ENCODE assay signal across 22 cellular contexts in genomic region chr7:111429781-111430180, GRCh38.
DNase-seq lines count a peak whose midpoint lies in the region; ATAC-seq, FAIRE-seq and TF ChIP-seq lines count a peak whose summit lies in the region.
"Had no signal": no experiment of that assay in that cellular context is flagged by ENCODE, and none has a peak within 500 bp of the region (broad histone marks: within the 10 kb centered on the region; RNA-seq: fewer than 3 reads in every experiment).

No MANE protein-coding gene starts in this region.

- H3K4me1 Mint-ChIP-seq in activated CD4-positive, alpha-beta T cell treated with anti-CD3 and anti-CD28 coated beads, Interleukin-2, amount 10 ng/mL, durations not matched to agents 7 days and 5 days: no peaks in the 10 kb centered on the region
- H3K4me1 Mint-ChIP-seq: CD8-positive, alpha-beta memory T cell had no signal

- no peak for TF ChIP-seq POLR2A in H54 (IDR thresholded peaks at IDR 0.05; ENCODE audit: low read depth, low read length)

- ATAC-seq in HG03457 (IDR thresholded peaks at IDR 0.05; ENCODE audit: unreplicated experiment) (no peak), HG02852 (IDR thresholded peaks at IDR 0.05; ENCODE audit: unreplicated experiment) (no peak)

- no peaks in the 10 kb centered on the region for H3K36me3 Mint-ChIP-seq in activated CD4-positive, alpha-beta T cell treated with anti-CD3 and anti-CD28 coated beads, Interleukin-2, amount 10 ng/mL, durations not matched to agents 7 days and 5 days (ENCODE audit: low read depth)

- peaks cover 3% of the 10 kb centered on the region for H3K9me3 Mint-ChIP-seq in activated CD4-positive, alpha-beta T cell treated with anti-CD3 and anti-CD28 coated beads, Interleukin-2, amount 10 ng/mL, durations not matched to agents 7 days and 5 days

- FAIRE-seq in H54 (lab: Jason Lieb, UNC): peak; percentile 23
- FAIRE-seq: GM19239, HTR-8/SVneo had no signal

- DNase-seq in H54 (ENCODE audit: insufficient read length, low spot score) (no peak), amniotic epithelial cell (ENCODE audit: low read depth) (peak; percentile 6), fibroblast of peridontal ligament (ENCODE audit: extremely low read depth) (peak; percentile 63), DMS114 treated with DMSO at 0.1 percent for 48 hours (lab: John Stamatoyannopoulos, UW; ENCODE audit: unreplicated experiment) (no peak)
- DNase-seq in activated CD4-positive, alpha-beta T cell treated with anti-CD3 and anti-CD28 coated beads, Interleukin-2, amount 10 ng/mL, durations not matched to agents 7 days and 5 days: no peak
- DNase-seq: AML-193; C1 segment of cervical spinal cord; CD8-positive, alpha-beta memory T cell; EL; GF-D8; H9; NCI-H1417 treated with DMSO at 0.1 percent for 48 hours; NCI-H187; NCI-H446; NCI-H526 treated with DMSO at 0.1 percent for 48 hours; OCI-M1; SJCRH30 had no signal

- POLR2A ChIA-PET in activated CD4-positive, alpha-beta T cell treated with anti-CD3 and anti-CD28 coated beads, Interleukin-2, amount 10 ng/mL, durations not matched to agents 7 days and 5 days (lab: Charles Lee): no interaction called here

- no peaks in the 10 kb centered on the region for H3K27me3 Mint-ChIP-seq in activated CD4-positive, alpha-beta T cell treated with anti-CD3 and anti-CD28 coated beads, Interleukin-2, amount 10 ng/mL, durations not matched to agents 7 days and 5 days
- H3K27me3 Mint-ChIP-seq: CD8-positive, alpha-beta memory T cell; IgD-negative memory B cell had no signal

- CTCF ChIA-PET in activated CD4-positive, alpha-beta T cell treated with anti-CD3 and anti-CD28 coated beads, Interleukin-2, amount 10 ng/mL, durations not matched to agents 7 days and 5 days (lab: Charles Lee): no interaction called here

- no peak overlapping the region for H3K4me3 Mint-ChIP-seq in activated CD4-positive, alpha-beta T cell treated with anti-CD3 and anti-CD28 coated beads, Interleukin-2, amount 10 ng/mL, durations not matched to agents 7 days and 5 days
- H3K4me3 Mint-ChIP-seq: CD8-positive, alpha-beta memory T cell; H9; IgD-negative memory B cell had no signal

- H3K27ac Mint-ChIP-seq in activated CD4-positive, alpha-beta T cell treated with anti-CD3 and anti-CD28 coated beads, Interleukin-2, amount 10 ng/mL, durations not matched to agents 7 days and 5 days: no peak overlapping the region
- H3K27ac Mint-ChIP-seq: CD8-positive, alpha-beta memory T cell; H9; IgD-negative memory B cell had no signal

Comparison
In these comparisons a context has a peak if more than half of its experiments do, and no peak if none do; other contexts are left out.
1. DNase-seq: peak in amniotic epithelial cell (single experiment) and fibroblast of peridontal ligament (single experiment); none in H54 (single experiment), DMS114 treated with DMSO at 0.1 percent for 48 hours (single experiment) and activated CD4-positive, alpha-beta T cell treated with anti-CD3 and anti-CD28 coated beads, Interleukin-2, amount 10 ng/mL, durations not matched to agents 7 days and 5 days (single experiment).